In genomic region chr19:35942235-35942634, GRCh38 we compare ENCODE assay signal across 32 cellular contexts. TPM values are rescaled to one million over a fixed set of nuclear protein-coding genes. Genes with fewer than 3 reads are reported as not detected.
"Had no signal": no experiment of that assay in that cellular context is flagged by ENCODE, and none has a peak within 500 bp of the region (broad histone marks: within the 10 kb centered on the region; RNA-seq: fewer than 3 reads in every experiment).

No MANE protein-coding gene starts in this region.

- H3K27ac Mint-ChIP-seq: activated CD4-positive, alpha-beta memory T cell treated with anti-CD3 and anti-CD28 coated beads, Interleukin-2, amount 10 ng/mL, durations not matched to agents 7 days and 5 days; activated CD4-positive, alpha-beta T cell treated with anti-CD3 and anti-CD28 coated beads, Interleukin-2, amount 10 ng/mL, durations not matched to agents 7 days and 5 days; activated CD8-positive, alpha-beta memory T cell treated with anti-CD3 and anti-CD28 coated beads, Interleukin-2, amount 10 ng/mL, durations not matched to agents 7 days and 5 days; activated naive CD8-positive, alpha-beta T cell; activated T-helper 2 cell treated with anti-CD3 and anti-CD28 coated beads, Interferon-gamma antibody, Interleukin-2, Interleukin-4, amounts not matched to agents 10 μg/mL and 5 μg/mL and 100 μg/mL, durations not matched to agents 14 hours and 24 hours and 36 hours; immature natural killer cell; natural killer cell; progenitor cell of endocrine pancreas had no signal

- FAIRE-seq: bronchial epithelial cell, colon, urothelium cell line had no signal

- H3K27me3 Mint-ChIP-seq: activated CD4-positive, alpha-beta memory T cell treated with anti-CD3 and anti-CD28 coated beads, Interleukin-2, amount 10 ng/mL, durations not matched to agents 7 days and 5 days; activated CD4-positive, alpha-beta T cell treated with anti-CD3 and anti-CD28 coated beads, Interleukin-2, amount 10 ng/mL, durations not matched to agents 7 days and 5 days; activated CD8-positive, alpha-beta memory T cell treated with anti-CD3 and anti-CD28 coated beads, Interleukin-2, amount 10 ng/mL, durations not matched to agents 7 days and 5 days; activated naive CD8-positive, alpha-beta T cell; progenitor cell of endocrine pancreas had no signal

- H3K4me3 Mint-ChIP-seq: activated CD4-positive, alpha-beta memory T cell treated with anti-CD3 and anti-CD28 coated beads, Interleukin-2, amount 10 ng/mL, durations not matched to agents 7 days and 5 days; activated CD4-positive, alpha-beta T cell treated with anti-CD3 and anti-CD28 coated beads, Interleukin-2, amount 10 ng/mL, durations not matched to agents 7 days and 5 days; activated CD8-positive, alpha-beta memory T cell treated with anti-CD3 and anti-CD28 coated beads, Interleukin-2, amount 10 ng/mL, durations not matched to agents 7 days and 5 days; activated naive CD8-positive, alpha-beta T cell; immature natural killer cell; natural killer cell had no signal

- DNase-seq: activated CD4-positive, alpha-beta memory T cell treated with anti-CD3 and anti-CD28 coated beads, Interleukin-2, amount 10 ng/mL, durations not matched to agents 7 days and 5 days; activated CD4-positive, alpha-beta T cell treated with anti-CD3 and anti-CD28 coated beads for 1 hour; activated CD4-positive, alpha-beta T cell treated with anti-CD3 and anti-CD28 coated beads, Interleukin-2, amount 10 ng/mL, durations not matched to agents 7 days and 5 days; activated CD8-positive, alpha-beta memory T cell treated with anti-CD3 and anti-CD28 coated beads, Interleukin-2, amount 10 ng/mL, durations not matched to agents 7 days and 5 days; activated T-cell treated with anti-CD3 and anti-CD28 coated beads, Interleukin-2, amount 50 U/mL, for 48 hours; anterior cingulate cortex; dermis blood vessel endothelial cell; effector CD4-positive, alpha-beta T cell; foreskin keratinocyte; hypothalamus; immature natural killer cell; lower lobe of right lung; mesendoderm; natural killer cell; stimulated activated CD4-positive, alpha-beta T cell treated with anti-CD3 and anti-CD28 coated beads, Interleukin-12 subunit alpha, Interleukin-12 subunit beta, amount 100 ng/mL, for 4 hours; stimulated activated CD4-positive, alpha-beta T cell treated with anti-CD3 and anti-CD28 coated beads, Interleukin-4, amount 100 ng/mL, for 1 hour; stimulated activated naive CD8-positive, alpha-beta T cell treated with anti-CD3 and anti-CD28 coated beads, Interleukin-15, Interleukin-2, amounts not matched to agents 100 U/mL and 50 U/mL, for 24 hours; T-helper 2 cell; testis; transverse colon had no signal

- H3K9me3 Mint-ChIP-seq: activated CD4-positive, alpha-beta memory T cell treated with anti-CD3 and anti-CD28 coated beads, Interleukin-2, amount 10 ng/mL, durations not matched to agents 7 days and 5 days; activated CD4-positive, alpha-beta T cell treated with anti-CD3 and anti-CD28 coated beads, Interleukin-2, amount 10 ng/mL, durations not matched to agents 7 days and 5 days; activated T-helper 2 cell treated with anti-CD3 and anti-CD28 coated beads, Interferon-gamma antibody, Interleukin-2, Interleukin-4, amounts not matched to agents 10 μg/mL and 5 μg/mL and 100 μg/mL, durations not matched to agents 14 hours and 24 hours and 36 hours; immature natural killer cell; natural killer cell had no signal

- H3K4me1 ChIP-seq: foreskin keratinocyte had no signal

- H3K4me3 ChIP-seq: esophagus muscularis mucosa, heart left ventricle, lower lobe of right lung, skin epidermis, testis, transverse colon had no signal

- H3K27ac ChIP-seq: esophagus muscularis mucosa, foreskin keratinocyte, heart left ventricle, lower lobe of right lung, skin epidermis, testis, transverse colon had no signal

- H3K36me3 ChIP-seq: transverse colon had no signal

- H3K27me3 ChIP-seq: esophagus muscularis mucosa, foreskin keratinocyte, heart left ventricle, testis, transverse colon had no signal

- H3K9me3 ChIP-seq: esophagus muscularis mucosa, heart left ventricle, lower lobe of right lung, testis, transverse colon had no signal

- H3K36me3 Mint-ChIP-seq: activated CD8-positive, alpha-beta memory T cell treated with anti-CD3 and anti-CD28 coated beads, Interleukin-2, amount 10 ng/mL, durations not matched to agents 7 days and 5 days; activated naive CD8-positive, alpha-beta T cell; natural killer cell had no signal

RNA-seq across cellular contexts. Expression of gene TYROBP, which starts 34.1 kb away (rescaled TPM):
- total RNA-seq: activated CD4-positive, alpha-beta T cell treated with anti-CD3 and anti-CD28 coated beads, Interleukin-2, amount 10 ng/mL, durations not matched to agents 7 days and 5 days; bronchial epithelial cell; dermis blood vessel endothelial cell; foreskin keratinocyte; kidney epithelial cell; osteocyte; progenitor cell of endocrine pancreas; renal cortical epithelial cell had no signal
- polyA plus RNA-seq: foreskin keratinocyte had no signal

RNA-seq across cellular contexts. Expression of gene HCST, which starts 39.9 kb away (rescaled TPM):
- total RNA-seq: dermis blood vessel endothelial cell, kidney epithelial cell, progenitor cell of endocrine pancreas, renal cortical epithelial cell had no signal
